Comparison of ENCODE assay signal across 1 cellular context in the genomic region with DNA sequence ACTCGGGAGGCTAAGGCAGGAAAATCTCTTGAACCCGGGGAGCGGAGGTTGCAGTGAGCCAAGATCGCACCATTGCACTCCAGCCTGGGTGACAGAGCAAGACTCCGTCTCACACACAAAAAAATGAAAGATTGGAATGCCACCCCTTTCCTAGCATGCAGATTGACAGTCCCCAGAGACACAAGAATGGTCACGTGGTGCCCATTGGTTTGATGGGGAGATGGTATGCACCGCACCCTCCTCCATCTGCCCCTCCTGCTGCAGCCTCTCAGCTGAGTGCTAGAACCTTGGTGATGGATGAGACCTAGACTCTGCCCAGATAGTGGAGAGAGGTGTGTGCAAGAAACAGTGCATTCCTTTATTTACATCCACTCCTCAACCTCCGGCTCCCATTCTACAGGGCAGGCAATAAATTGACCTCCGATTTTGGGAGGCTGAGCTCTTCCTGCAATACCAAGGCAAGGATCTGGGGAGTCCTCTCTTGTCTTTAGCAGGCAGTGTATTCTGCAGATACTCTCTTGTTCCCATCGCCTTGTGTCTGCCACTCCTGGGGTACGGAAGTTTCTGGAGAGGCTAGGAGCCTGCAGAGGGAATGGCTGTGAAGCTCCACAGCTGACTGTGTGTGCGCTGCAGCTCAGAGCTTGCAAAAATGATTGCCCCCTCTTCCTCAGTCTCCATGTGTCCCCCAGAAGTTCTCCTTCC.
TF ChIP-seq lines count a peak whose summit lies in the region.

No MANE protein-coding gene starts in this region.

TF ChIP-seq in HEK293T, 16 proteins besides CTCF, POLR2A, EP300 and RAD21:
- no peak for TF ChIP-seq L3MBTL2 (conservative IDR thresholded peaks at IDR 0.05)
- TF ChIP-seq TARDBP (IDR thresholded peaks at IDR 0.05) = no peak
- no peak for TF ChIP-seq SUZ12 (IDR thresholded peaks at IDR 0.05)
- TF ChIP-seq, protein P1, sequence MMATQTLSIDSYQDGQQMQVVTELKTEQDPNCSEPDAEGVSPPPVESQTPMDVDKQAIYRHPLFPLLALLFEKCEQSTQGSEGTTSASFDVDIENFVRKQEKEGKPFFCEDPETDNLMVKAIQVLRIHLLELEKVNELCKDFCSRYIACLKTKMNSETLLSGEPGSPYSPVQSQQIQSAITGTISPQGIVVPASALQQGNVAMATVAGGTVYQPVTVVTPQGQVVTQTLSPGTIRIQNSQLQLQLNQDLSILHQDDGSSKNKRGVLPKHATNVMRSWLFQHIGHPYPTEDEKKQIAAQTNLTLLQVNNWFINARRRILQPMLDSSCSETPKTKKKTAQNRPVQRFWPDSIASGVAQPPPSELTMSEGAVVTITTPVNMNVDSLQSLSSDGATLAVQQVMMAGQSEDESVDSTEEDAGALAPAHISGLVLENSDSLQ (IDR thresholded peaks at IDR 0.05) = no peak
- TF ChIP-seq NFRKB (IDR thresholded peaks at IDR 0.05) = no peak
- no peak for TF ChIP-seq ELF4 (IDR thresholded peaks at IDR 0.05)
- no peak for TF ChIP-seq ZNF384 (IDR thresholded peaks at IDR 0.05)
- TF ChIP-seq FOXK2 (IDR thresholded peaks at IDR 0.05) = no peak
- TF ChIP-seq FOXM1 (IDR thresholded peaks at IDR 0.05; ENCODE audit: borderline replicate concordance) = no peak
- TF ChIP-seq LEF1 (IDR thresholded peaks at IDR 0.05; ENCODE audit: borderline replicate concordance) = no peak
- TF ChIP-seq SP1 (IDR thresholded peaks at IDR 0.05) = no peak
- TF ChIP-seq BHLHE40 (IDR thresholded peaks at IDR 0.05; ENCODE audit: borderline replicate concordance) = no peak
- TF ChIP-seq HDGF (IDR thresholded peaks at IDR 0.05; ENCODE audit: borderline replicate concordance) = no peak
